Comparison of ENCODE assay signal across 1 cellular context in the genomic region with DNA sequence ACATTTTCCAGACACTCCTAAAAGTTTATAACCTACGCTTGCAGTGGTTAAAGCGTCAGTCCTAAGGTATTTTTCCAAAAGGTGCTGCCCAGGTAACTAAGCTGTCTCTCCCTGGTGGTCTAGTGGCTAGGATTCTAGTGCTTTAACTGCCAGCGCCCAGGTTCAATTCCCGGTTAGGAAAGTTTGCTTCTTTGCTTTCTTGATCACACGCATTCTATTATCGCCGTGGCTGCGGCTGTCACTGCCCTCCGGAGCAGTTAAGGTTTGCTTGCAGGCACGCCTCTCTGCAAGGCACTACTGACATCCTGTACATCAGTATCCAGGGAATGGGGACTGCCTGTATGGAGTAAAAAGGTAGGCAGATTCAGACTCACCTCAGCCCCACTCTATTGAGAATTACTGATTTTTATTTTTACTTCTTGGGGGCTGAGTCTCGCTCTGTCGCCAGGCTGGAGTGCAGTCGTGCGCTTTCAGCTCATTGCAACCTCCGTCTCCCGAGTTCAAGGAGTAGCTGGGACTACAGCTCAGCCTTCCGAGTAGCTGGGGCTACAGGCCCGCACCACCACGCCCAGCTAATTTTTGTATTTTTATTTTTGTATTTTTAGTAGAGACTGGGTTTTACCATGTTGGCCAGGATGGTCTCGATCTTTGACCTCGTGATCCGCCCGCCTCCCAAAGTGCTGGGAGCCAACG.
A peak's percentile ranks its signal among the peaks of the same experiment; 100 is the strongest.
TF ChIP-seq lines count a peak whose summit lies in the region.

No MANE protein-coding gene starts in this region.

TF ChIP-seq in HEK293, 187 proteins besides CTCF, POLR2A, EP300 and RAD21 (continued from another document and continues in another):
- TF ChIP-seq REST (tag by site-specific recombination; IDR thresholded peaks at IDR 0.05) (no peak), ZNF404 (tag by site-specific recombination; IDR thresholded peaks at IDR 0.05) (no peak), ZNF707 (tag by site-specific recombination; IDR thresholded peaks at IDR 0.05) (no peak), ZNF366 (tag by site-specific recombination; conservative IDR thresholded peaks at IDR 0.05) (peak; percentile 61), PRDM10 (tag by site-specific recombination; IDR thresholded peaks at IDR 0.05) (no peak), ZNF776 (tag by site-specific recombination; IDR thresholded peaks at IDR 0.05; ENCODE audit: borderline replicate concordance) (no peak), MZF1 (tag by site-specific recombination; IDR thresholded peaks at IDR 0.05; ENCODE audit: borderline replicate concordance) (peak; percentile 97; the same call in 1 of the 2 replicates), ZNF585B (tag by site-specific recombination; IDR thresholded peaks at IDR 0.05) (no peak), ZNF596 (tag by site-specific recombination; IDR thresholded peaks at IDR 0.05) (no peak), YY1 (tag by site-specific recombination; IDR thresholded peaks at IDR 0.05) (no peak), ZNF10 (tag by site-specific recombination; IDR thresholded peaks at IDR 0.05) (no peak), BCL11A (tag by site-specific recombination; IDR thresholded peaks at IDR 0.05; ENCODE audit: low read depth) (no peak), ZBTB20 (tag by site-specific recombination; IDR thresholded peaks at IDR 0.05) (no peak), ZNF391 (tag by site-specific recombination; IDR thresholded peaks at IDR 0.05; ENCODE audit: borderline replicate concordance, low read depth) (0 out of 2 replicates have a peak, but pooled peaks have one; percentile 16), HOXA7 (CRISPR knock-in tag; IDR thresholded peaks at IDR 0.05; ENCODE audit: borderline replicate concordance) (no peak), ZEB2 (tag by site-specific recombination; IDR thresholded peaks at IDR 0.05) (peak; percentile 70; the same call in 1 of the 2 replicates), ZNF501 (tag by site-specific recombination; IDR thresholded peaks at IDR 0.05) (peak; percentile 58; the same call in 1 of the 2 replicates), SALL2 (tag by site-specific recombination; IDR thresholded peaks at IDR 0.05; ENCODE audit: borderline replicate concordance) (no peak), YY2 (tag by site-specific recombination; IDR thresholded peaks at IDR 0.05) (no peak), PRDM1 (tag by site-specific recombination; IDR thresholded peaks at IDR 0.05) (peak; percentile 77), ZNF473 (tag by site-specific recombination; IDR thresholded peaks at IDR 0.05) (no peak), ZNF558 (tag by site-specific recombination; IDR thresholded peaks at IDR 0.05) (no peak), ZNF580 (tag by site-specific recombination; IDR thresholded peaks at IDR 0.05) (no peak), TCF7L2 (IDR thresholded peaks at IDR 0.05; ENCODE audit: borderline replicate concordance, low read depth, low read length) (no peak), ZNF488 (tag by site-specific recombination; IDR thresholded peaks at IDR 0.05) (no peak), ZBTB8A (tag by site-specific recombination; IDR thresholded peaks at IDR 0.05) (0 out of 2 replicates have a peak, but pooled peaks have one; percentile 23), ZNF792 (tag by site-specific recombination; IDR thresholded peaks at IDR 0.05) (no peak), ZNF658 (tag by site-specific recombination; IDR thresholded peaks at IDR 0.05) (no peak), ZNF660 (tag by site-specific recombination; IDR thresholded peaks at IDR 0.05) (peak; percentile 86; the same call in 1 of the 2 replicates), ZNF23 (tag by site-specific recombination; IDR thresholded peaks at IDR 0.05; ENCODE audit: borderline replicate concordance) (no peak), ZNF529 (tag by site-specific recombination; IDR thresholded peaks at IDR 0.05; ENCODE audit: insufficient replicate concordance) (no peak), ZBTB21 (tag by site-specific recombination; IDR thresholded peaks at IDR 0.05) (no peak), ZNF394 (tag by site-specific recombination; IDR thresholded peaks at IDR 0.05; ENCODE audit: borderline replicate concordance) (peak; percentile 100), ZNF202 (tag by site-specific recombination; IDR thresholded peaks at IDR 0.05; ENCODE audit: borderline replicate concordance) (no peak), ZBTB17 (tag by site-specific recombination; IDR thresholded peaks at IDR 0.05) (peak; percentile 84), ZNF48 (tag by site-specific recombination; IDR thresholded peaks at IDR 0.05) (no peak), ZNF777 (tag by site-specific recombination; IDR thresholded peaks at IDR 0.05; ENCODE audit: borderline replicate concordance) (no peak), MEIS1 (CRISPR knock-in tag; IDR thresholded peaks at IDR 0.05; ENCODE audit: borderline replicate concordance) (no peak), GLI4 (tag by site-specific recombination; IDR thresholded peaks at IDR 0.05) (no peak), ZNF132 (tag by site-specific recombination; IDR thresholded peaks at IDR 0.05; ENCODE audit: borderline replicate concordance) (no peak), ZNF510 (tag by site-specific recombination; IDR thresholded peaks at IDR 0.05; ENCODE audit: insufficient replicate concordance) (no peak), ZNF561 (tag by site-specific recombination; IDR thresholded peaks at IDR 0.05; ENCODE audit: borderline replicate concordance) (no peak)
- TF ChIP-seq, protein P1, sequence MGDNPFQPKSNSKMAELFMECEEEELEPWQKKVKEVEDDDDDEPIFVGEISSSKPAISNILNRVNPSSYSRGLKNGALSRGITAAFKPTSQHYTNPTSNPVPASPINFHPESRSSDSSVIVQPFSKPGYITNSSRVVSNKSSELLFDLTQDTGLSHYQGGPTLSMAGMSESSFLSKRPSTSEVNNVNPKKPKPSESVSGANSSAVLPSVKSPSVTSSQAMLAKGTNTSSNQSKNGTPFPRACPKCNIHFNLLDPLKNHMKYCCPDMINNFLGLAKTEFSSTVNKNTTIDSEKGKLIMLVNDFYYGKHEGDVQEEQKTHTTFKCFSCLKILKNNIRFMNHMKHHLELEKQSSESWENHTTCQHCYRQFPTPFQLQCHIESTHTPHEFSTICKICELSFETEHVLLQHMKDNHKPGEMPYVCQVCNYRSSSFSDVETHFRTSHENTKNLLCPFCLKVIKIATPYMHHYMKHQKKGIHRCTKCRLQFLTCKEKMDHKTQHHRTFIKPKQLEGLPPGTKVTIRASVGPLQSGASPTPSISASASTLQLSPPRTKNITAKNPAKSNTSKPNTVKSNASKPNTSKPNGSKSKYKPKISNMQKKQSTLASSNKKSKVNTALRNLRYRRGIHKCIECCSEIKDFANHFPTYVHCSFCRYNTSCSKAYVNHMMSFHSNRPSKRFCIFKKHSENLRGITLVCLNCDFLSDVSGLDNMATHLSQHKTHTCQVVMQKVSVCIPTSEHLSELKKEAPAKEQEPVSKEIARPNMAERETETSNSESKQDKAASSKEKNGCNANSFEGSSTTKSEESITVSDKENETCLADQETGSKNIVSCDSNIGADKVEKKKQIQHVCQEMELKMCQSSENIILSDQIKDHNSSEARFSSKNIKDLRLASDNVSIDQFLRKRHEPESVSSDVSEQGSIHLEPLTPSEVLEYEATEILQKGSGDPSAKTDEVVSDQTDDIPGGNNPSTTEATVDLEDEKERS (tag by site-specific recombination; IDR thresholded peaks at IDR 0.05) = no peak
- TF ChIP-seq, protein P2, sequence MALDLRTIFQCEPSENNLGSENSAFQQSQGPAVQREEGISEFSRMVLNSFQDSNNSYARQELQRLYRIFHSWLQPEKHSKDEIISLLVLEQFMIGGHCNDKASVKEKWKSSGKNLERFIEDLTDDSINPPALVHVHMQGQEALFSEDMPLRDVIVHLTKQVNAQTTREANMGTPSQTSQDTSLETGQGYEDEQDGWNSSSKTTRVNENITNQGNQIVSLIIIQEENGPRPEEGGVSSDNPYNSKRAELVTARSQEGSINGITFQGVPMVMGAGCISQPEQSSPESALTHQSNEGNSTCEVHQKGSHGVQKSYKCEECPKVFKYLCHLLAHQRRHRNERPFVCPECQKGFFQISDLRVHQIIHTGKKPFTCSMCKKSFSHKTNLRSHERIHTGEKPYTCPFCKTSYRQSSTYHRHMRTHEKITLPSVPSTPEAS (tag by site-specific recombination; IDR thresholded peaks at IDR 0.05) = no peak
- TF ChIP-seq, protein P3, sequence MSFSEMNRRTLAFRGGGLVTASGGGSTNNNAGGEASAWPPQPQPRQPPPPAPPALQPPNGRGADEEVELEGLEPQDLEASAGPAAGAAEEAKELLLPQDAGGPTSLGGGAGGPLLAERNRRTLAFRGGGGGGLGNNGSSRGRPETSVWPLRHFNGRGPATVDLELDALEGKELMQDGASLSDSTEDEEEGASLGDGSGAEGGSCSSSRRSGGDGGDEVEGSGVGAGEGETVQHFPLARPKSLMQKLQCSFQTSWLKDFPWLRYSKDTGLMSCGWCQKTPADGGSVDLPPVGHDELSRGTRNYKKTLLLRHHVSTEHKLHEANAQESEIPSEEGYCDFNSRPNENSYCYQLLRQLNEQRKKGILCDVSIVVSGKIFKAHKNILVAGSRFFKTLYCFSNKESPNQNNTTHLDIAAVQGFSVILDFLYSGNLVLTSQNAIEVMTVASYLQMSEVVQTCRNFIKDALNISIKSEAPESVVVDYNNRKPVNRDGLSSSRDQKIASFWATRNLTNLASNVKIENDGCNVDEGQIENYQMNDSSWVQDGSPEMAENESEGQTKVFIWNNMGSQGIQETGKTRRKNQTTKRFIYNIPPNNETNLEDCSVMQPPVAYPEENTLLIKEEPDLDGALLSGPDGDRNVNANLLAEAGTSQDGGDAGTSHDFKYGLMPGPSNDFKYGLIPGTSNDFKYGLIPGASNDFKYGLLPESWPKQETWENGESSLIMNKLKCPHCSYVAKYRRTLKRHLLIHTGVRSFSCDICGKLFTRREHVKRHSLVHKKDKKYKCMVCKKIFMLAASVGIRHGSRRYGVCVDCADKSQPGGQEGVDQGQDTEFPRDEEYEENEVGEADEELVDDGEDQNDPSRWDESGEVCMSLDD (tag by site-specific recombination; IDR thresholded peaks at IDR 0.05) = no peak
- TF ChIP-seq, protein P4, sequence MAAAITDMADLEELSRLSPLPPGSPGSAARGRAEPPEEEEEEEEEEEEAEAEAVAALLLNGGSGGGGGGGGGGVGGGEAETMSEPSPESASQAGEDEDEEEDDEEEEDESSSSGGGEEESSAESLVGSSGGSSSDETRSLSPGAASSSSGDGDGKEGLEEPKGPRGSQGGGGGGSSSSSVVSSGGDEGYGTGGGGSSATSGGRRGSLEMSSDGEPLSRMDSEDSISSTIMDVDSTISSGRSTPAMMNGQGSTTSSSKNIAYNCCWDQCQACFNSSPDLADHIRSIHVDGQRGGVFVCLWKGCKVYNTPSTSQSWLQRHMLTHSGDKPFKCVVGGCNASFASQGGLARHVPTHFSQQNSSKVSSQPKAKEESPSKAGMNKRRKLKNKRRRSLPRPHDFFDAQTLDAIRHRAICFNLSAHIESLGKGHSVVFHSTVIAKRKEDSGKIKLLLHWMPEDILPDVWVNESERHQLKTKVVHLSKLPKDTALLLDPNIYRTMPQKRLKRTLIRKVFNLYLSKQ (tag by site-specific recombination; IDR thresholded peaks at IDR 0.05; ENCODE audit: borderline replicate concordance) = no peak
